Comparison of ENCODE assay signal across 10 cellular contexts in the genomic region with DNA sequence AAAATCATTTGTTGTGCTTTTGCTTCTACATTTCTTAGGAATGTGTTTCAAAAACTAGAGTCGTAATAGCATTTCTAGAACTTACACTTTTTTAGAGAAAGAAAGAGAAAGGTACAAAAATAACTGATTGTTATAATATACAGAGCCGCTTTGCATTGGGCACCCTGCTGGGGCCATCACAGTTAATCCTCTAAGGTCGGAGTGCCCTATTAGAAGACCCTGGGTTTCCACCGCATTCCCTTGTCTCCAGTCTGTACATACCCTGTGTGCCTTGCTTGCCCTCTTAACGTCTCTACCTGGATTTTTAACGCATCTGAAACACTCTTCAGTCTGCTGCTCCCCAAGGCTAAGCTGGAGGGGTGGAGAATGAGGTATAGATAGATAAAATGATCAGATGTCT. TPM values are rescaled to one million over a fixed set of nuclear protein-coding genes. Genes with fewer than 3 reads are reported as not detected.
DNase-seq lines count a peak whose midpoint lies in the region; ATAC-seq lines count a peak whose summit lies in the region.
"Had no signal": no experiment of that assay in that cellular context is flagged by ENCODE, and none has a peak within 500 bp of the region (broad histone marks: within the 10 kb centered on the region; RNA-seq: fewer than 3 reads in every experiment).

No MANE protein-coding gene starts in this region.

- H3K9me3 Mint-ChIP-seq in central memory CD8-positive, alpha-beta T cell: no peaks in the 10 kb centered on the region

- peaks cover 0 to 2% of the 10 kb centered on the region in 2 donors for H3K4me1 ChIP-seq in neuronal stem cell (ENCODE audit: control insufficient read depth in 2 of 2, insufficient read depth in 1 of 2, low read depth in 1 of 2, low read length in 2 of 2)

- DNase-seq in DMS79 treated with DMSO at 0.1 percent for 48 hours (lab: John Stamatoyannopoulos, UW) (peak; percentile 24), DMS79 (lab: John Stamatoyannopoulos, UW) (no peak), neuronal stem cell (ENCODE audit: low spot score) (peak; percentile 6), amygdala (lab: John Stamatoyannopoulos, UW) (no peak)
- DNase-seq in central memory CD8-positive, alpha-beta T cell (ENCODE audit: low spot score in 2 of 2): no peak
- DNase-seq in activated CD4-positive, alpha-beta T cell treated with anti-CD3 and anti-CD28 coated beads, Interleukin-2, amount 50 U/mL, for 48 hours: no peak
- DNase-seq: 8988T; effector memory CD4-positive, alpha-beta T cell; NCI-H2029 had no signal

- no peak overlapping the region for H4K91ac ChIP-seq in neuronal stem cell (ENCODE audit: low read depth, low read length, poor library complexity)

- H3K4me3 Mint-ChIP-seq in central memory CD8-positive, alpha-beta T cell: peak overlapping the region; percentile 13

- H3K36me3 Mint-ChIP-seq in central memory CD8-positive, alpha-beta T cell (ENCODE audit: insufficient read depth): peaks cover 12% of the 10 kb centered on the region

- H3K9me3 ChIP-seq in neuronal stem cell (replicated peaks in 1 of 2; ENCODE audit: control insufficient read depth in 2 of 2, insufficient read depth in 1 of 2, low read depth in 1 of 2, low read length in 2 of 2): no peaks in the 10 kb centered on the region
- H3K9me3 ChIP-seq: neutrophil had no signal

- H2BK12ac ChIP-seq in neuronal stem cell (ENCODE audit: low read length): no peak overlapping the region

- H2BK120ac ChIP-seq in neuronal stem cell (ENCODE audit: low read depth, low read length): no peak overlapping the region

- no peak overlapping the region for H2BK15ac ChIP-seq in neuronal stem cell (ENCODE audit: low read length)

- no peak overlapping the region for H3K4me3 ChIP-seq in neuronal stem cell (ENCODE audit: low read length in 2 of 2)

- no peak overlapping the region for H3K4me2 ChIP-seq in neuronal stem cell (ENCODE audit: insufficient read depth, low read length, poor library complexity, severe bottlenecking)

- H3K23ac ChIP-seq in neuronal stem cell (ENCODE audit: low read depth, low read length, poor library complexity): no peak overlapping the region

- H4K8ac ChIP-seq in neuronal stem cell (ENCODE audit: low read depth, low read length): no peak overlapping the region

- H3K27me3 ChIP-seq in neuronal stem cell (ENCODE audit: control insufficient read depth in 3 of 3, insufficient read depth in 3 of 3, low read depth in 1 of 3, low read length in 3 of 3): peaks cover 0 to 4% (median 0%) of the 10 kb centered on the region in 3 experiments

- H3K14ac ChIP-seq in neuronal stem cell (ENCODE audit: low read length): no peak overlapping the region

- H3K4me1 Mint-ChIP-seq in central memory CD8-positive, alpha-beta T cell: no peaks in the 10 kb centered on the region

- no peak overlapping the region for H3K27ac ChIP-seq in neuronal stem cell (replicated peaks; ENCODE audit: low read length)
- H3K27ac ChIP-seq: neutrophil had no signal

- no peak overlapping the region for H3K4ac ChIP-seq in neuronal stem cell (ENCODE audit: low read length)

- H2AK5ac ChIP-seq in neuronal stem cell (ENCODE audit: low read depth, low read length): no peak overlapping the region

- H3K36me3 ChIP-seq in neuronal stem cell (replicated peaks in 1 of 2; ENCODE audit: control insufficient read depth in 2 of 2, insufficient read depth in 2 of 2, low read length in 2 of 2): peaks cover 5 to 48% of the 10 kb centered on the region in 2 donors

- H2BK5ac ChIP-seq in neuronal stem cell (ENCODE audit: low read length): no peak overlapping the region

- no peak overlapping the region for H3K27ac Mint-ChIP-seq in central memory CD8-positive, alpha-beta T cell (ENCODE audit: low read depth)

- H3K27me3 Mint-ChIP-seq in central memory CD8-positive, alpha-beta T cell: no peaks in the 10 kb centered on the region

- H2AFZ ChIP-seq in neuronal stem cell (ENCODE audit: low read length): no peak overlapping the region

- no peak overlapping the region for H3K18ac ChIP-seq in neuronal stem cell (ENCODE audit: low read length)

- no peaks in the 10 kb centered on the region for H3K79me1 ChIP-seq in neuronal stem cell (ENCODE audit: low read depth, low read length)

- WGBS in neuronal stem cell (ENCODE audit: extremely low coverage in 2 of 2, insufficient read length in 2 of 2, insufficient replicate concordance in 1 of 2), 2 donors: no CpG with 5 or more reads among the region's 6 CpGs

- H3K9ac ChIP-seq in neuronal stem cell (ENCODE audit: low read depth, low read length, poor library complexity): no peak overlapping the region

- no peak for ATAC-seq in central memory CD8-positive, alpha-beta T cell (replicated peaks; ENCODE audit: extremely low read depth, poor library complexity, severe bottlenecking)

RNA-seq across cellular contexts. Expression of gene MARVELD2, which starts 1.3 kb away (rescaled TPM):
- 4.6 TPM for polyA plus RNA-seq in neuronal stem cell (2013, experiment 1 of 2)
- 5.1 TPM for polyA plus RNA-seq in neuronal stem cell (2013, experiment 2 of 2)

RNA-seq across cellular contexts. Expression of gene RAD17, which starts 46.6 kb away (rescaled TPM):
- 28.4 TPM for polyA plus RNA-seq in neuronal stem cell (2013, experiment 1 of 2)
- 30.2 TPM for polyA plus RNA-seq in neuronal stem cell (2013, experiment 2 of 2)

RNA-seq across cellular contexts. Expression of gene AK6, which starts 46.9 kb away (rescaled TPM):
- polyA plus RNA-seq in neuronal stem cell (2013, experiment 1 of 2): 42.7 TPM
- 44.2 TPM for polyA plus RNA-seq in neuronal stem cell (2013, experiment 2 of 2)

RNA-seq across cellular contexts. Expression of gene TAF9, which starts 46.9 kb away (rescaled TPM):
- polyA plus RNA-seq in neuronal stem cell (2013, experiment 1 of 2): 62.3 TPM
- 61.2 TPM for polyA plus RNA-seq in neuronal stem cell (2013, experiment 2 of 2)

Comparison
In these comparisons a context has a peak if more than half of its experiments do, and no peak if none do; other contexts are left out.
1. DNase-seq: peak in DMS79 treated with DMSO at 0.1 percent for 48 hours (single experiment) and neuronal stem cell (single experiment); none in DMS79 (single experiment), central memory CD8-positive, alpha-beta T cell (0 of 2), amygdala (0 of 56) and activated CD4-positive, alpha-beta T cell treated with anti-CD3 and anti-CD28 coated beads, Interleukin-2, amount 50 U/mL, for 48 hours (0 of 2).